Comparison of ENCODE assay signal across 28 cellular contexts in the genomic region with DNA sequence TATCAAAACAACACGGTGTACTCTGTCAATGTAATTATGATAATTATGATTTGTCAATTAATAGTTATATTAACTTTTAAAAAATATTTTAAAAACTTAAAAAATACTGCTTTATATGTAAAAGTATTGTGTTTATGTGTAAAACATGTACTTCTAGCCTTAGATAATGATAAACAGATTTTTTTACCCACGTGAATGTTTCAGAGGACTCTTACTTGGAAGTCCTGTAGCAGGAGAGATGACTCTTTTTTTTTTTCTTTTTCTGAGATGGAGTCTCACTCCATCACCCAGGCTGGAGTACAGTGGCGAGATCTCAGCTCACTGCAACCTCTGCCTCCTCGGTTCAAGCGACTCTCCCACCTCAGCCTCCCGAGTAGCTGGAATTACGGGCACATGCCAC.
"Had no signal": no experiment of that assay in that cellular context is flagged by ENCODE, and none has a peak within 500 bp of the region (broad histone marks: within the 10 kb centered on the region; RNA-seq: fewer than 3 reads in every experiment).

No MANE protein-coding gene starts in this region.

- H3K9me3 ChIP-seq: SJCRH30 had no signal

- FAIRE-seq: K562, TTC549 had no signal

- DNase-seq: activated CD4-positive, alpha-beta T cell treated with anti-CD3 and anti-CD28 coated beads, Interleukin-2, amount 10 ng/mL, durations not matched to agents 24 days and 14 days; activated CD4-positive, alpha-beta T cell treated with anti-CD3 and anti-CD28 coated beads, Interleukin-2, amount 50 U/mL, for 4 hours; activated CD8-positive, alpha-beta T cell treated with anti-CD3 and anti-CD28 coated beads for 36 hours; activated effector memory CD4-positive, alpha-beta T cell treated with anti-CD3 and anti-CD28 coated beads, Interleukin-2, amount 50 U/mL, for 16 hours; activated naive CD4-positive, alpha-beta T cell; activated naive CD4-positive, alpha-beta T cell treated with anti-CD3 and anti-CD28 coated beads, Interleukin-2, amount 50 U/mL, for 16 hours; activated naive CD8-positive, alpha-beta T cell treated with anti-CD3 and anti-CD28 coated beads for 36 hours; activated T-cell treated with anti-CD3 and anti-CD28 coated beads, Interleukin-2, amount 50 U/mL, for 1 hour; activated T-cell treated with anti-CD3 and anti-CD28 coated beads, Interleukin-2, amount 50 U/mL, for 72 hours; amniotic stem cell; aorta; brain microvascular endothelial cell; NCI-H1105; NCI-H1417 treated with DMSO at 0.1 percent for 48 hours; NCI-H1694; NCI-H1930; NCI-H2081 treated with DMSO at 0.1 percent for 48 hours; NCI-H510A; NCI-H526; NCI-H748 treated with DMSO at 0.1 percent for 48 hours; PC-9; SHP77; SJCRH30; T1000 had no signal

- H3K4me3 ChIP-seq: cardiac muscle cell, K562, PC-9, SJCRH30, SK-N-MC had no signal

- H3K27me3 ChIP-seq: brain microvascular endothelial cell, SJCRH30 had no signal

- H3K27ac ChIP-seq: brain microvascular endothelial cell, cardiac muscle cell, PC-9, SJCRH30, SK-N-MC had no signal

- H3K4me1 ChIP-seq: SJCRH30 had no signal

- H3K36me3 ChIP-seq: brain microvascular endothelial cell, cardiac muscle cell, SJCRH30 had no signal
